8 cellular contexts compared by ENCODE assay signal in genomic region chr3:53044371-53045106, GRCh38. TPM values are rescaled to one million over a fixed set of nuclear protein-coding genes. Genes with fewer than 3 reads are reported as not detected.
DNase-seq lines count a peak whose midpoint lies in the region; ATAC-seq, FAIRE-seq and TF ChIP-seq lines count a peak whose summit lies in the region.

No MANE protein-coding gene starts in this region.

- ATAC-seq in GM18909 (IDR thresholded peaks at IDR 0.05; ENCODE audit: poor library complexity, unreplicated experiment) = peak; percentile 3
- peak; percentile 15 for ATAC-seq in stimulated activated naive B cell treated with anti-CD40 and anti-IgM and Interleukin-4, amounts not matched to agents 10 μg/mL and 1 μg/mL and 100 μg/mL, for 72 hours (replicated peaks)
- no peak for ATAC-seq in GM19324 (IDR thresholded peaks at IDR 0.05; ENCODE audit: low FRiP score, unreplicated experiment)

- H3K4me3 Mint-ChIP-seq in stimulated activated naive B cell treated with anti-CD40 and anti-IgM and Interleukin-4, amounts not matched to agents 10 μg/mL and 1 μg/mL and 100 μg/mL, for 72 hours = peak overlapping the region; percentile 91

- H3K27ac Mint-ChIP-seq in stimulated activated naive B cell treated with anti-CD40 and anti-IgM and Interleukin-4, amounts not matched to agents 10 μg/mL and 1 μg/mL and 100 μg/mL, for 72 hours = peak overlapping the region; percentile 96

- peak; percentile 52 for FAIRE-seq in H1 (lab: Jason Lieb, UNC)

- no peak overlapping the region for H3K4ac ChIP-seq in H1 (replicated peaks; ENCODE audit: insufficient read length, low read depth, low read length)

- H3K27me3 ChIP-seq in H1 (replicated peaks in 1 of 4; ENCODE audit: control insufficient read depth in 3 of 4, extremely low read depth in 1 of 4, insufficient read depth in 3 of 4, low read length in 3 of 4) = peaks cover 0 to 22% (median 8%) of the 10 kb centered on the region in 4 experiments; a peak in 5 of 7 replicates

- no peak overlapping the region for H2BK15ac ChIP-seq in H1 (ENCODE audit: low read length)

- no peak for TF ChIP-seq CTCF in H1 (IDR thresholded peaks at IDR 0.05; ENCODE audit: control extremely low read depth in 1 of 3, insufficient read depth in 1 of 3, low read depth in 1 of 3, low read length in 3 of 3)

- H3K14ac ChIP-seq in H1 (ENCODE audit: insufficient read length) = no peak overlapping the region

- H4K20me1 ChIP-seq in H1 (replicated peaks in 1 of 2; ENCODE audit: control insufficient read depth in 1 of 2, insufficient read depth in 2 of 2, low read length in 2 of 2) = no peaks in the 10 kb centered on the region

- no peak for TF ChIP-seq POLR2A in H1 (IDR thresholded peaks at IDR 0.05; ENCODE audit: control extremely low read depth in 1 of 2, low read depth in 2 of 2, low read length in 2 of 2)

- POLR2A ChIA-PET in H1 (lab: Charles Lee; ENCODE audit: partially characterized antibody) = interaction anchor here (0.6 to 1.5 kb wide), 5 partner anchors 9 to 26 kb away, joined by 3 to 6 read pairs (median 4); no protein-coding TSS in a partner anchor

- TF ChIP-seq RAD21 in H1 (IDR thresholded peaks at IDR 0.05 in 1 of 2, conservative IDR thresholded peaks at IDR 0.05 in 1 of 2; ENCODE audit: low read depth in 2 of 2, low read length in 2 of 2) = no peak

- H3K4me3 ChIP-seq in Jurkat, Clone E6-1 (ENCODE audit: low read length) = peak overlapping the region; percentile 80
- H3K4me3 ChIP-seq in H1 (ENCODE audit: extremely low read depth in 1 of 4, insufficient read depth in 2 of 4, low read depth in 3 of 4, low read length in 4 of 4) = peak overlapping the region; percentile 72 to 90 (median 80)

- H3K9me3 ChIP-seq in H1 (ENCODE audit: insufficient read depth in 2 of 2, low read depth in 1 of 2, low read length in 1 of 2) = no peaks in the 10 kb centered on the region

- no peak overlapping the region for H3K56ac ChIP-seq in H1 (replicated peaks; ENCODE audit: insufficient read length, low read depth, low read length)

- H3K23ac ChIP-seq in H1 (ENCODE audit: insufficient read length) = no peak overlapping the region

- H2BK20ac ChIP-seq in H1 (ENCODE audit: low read length) = no peak overlapping the region

- peaks cover 0 to 44% of the 10 kb centered on the region in 2 experiments; a peak in 2 of 4 replicates for H3K79me2 ChIP-seq in H1 (ENCODE audit: control insufficient read depth in 1 of 2, insufficient read depth in 2 of 2, low read length in 2 of 2)

- peaks cover 0 to 2% of the 10 kb centered on the region in 2 donors for H3K36me3 Mint-ChIP-seq in stimulated activated naive B cell treated with anti-CD40 and anti-IgM and Interleukin-4, amounts not matched to agents 10 μg/mL and 1 μg/mL and 100 μg/mL, for 72 hours

- H2AK5ac ChIP-seq in H1 (ENCODE audit: low read depth, low read length) = no peak overlapping the region

- H4K5ac ChIP-seq in H1 (ENCODE audit: insufficient read length, low read depth, low read length) = no peak overlapping the region

- no peak overlapping the region for H2BK120ac ChIP-seq in H1 (replicated peaks; ENCODE audit: low read depth, low read length)

- H3K18ac ChIP-seq in H1 (ENCODE audit: extremely low read depth, low read length) = 0 out of 2 replicates have a peak overlapping the region, but pooled peaks have one; percentile 55

- H4K8ac ChIP-seq in H1 (ENCODE audit: extremely low read depth, insufficient read depth, low read length) = peak overlapping the region; percentile 72; the same call in 1 of the 2 replicates

- H3K36me3 ChIP-seq in H1 (ENCODE audit: control insufficient read depth in 2 of 4, insufficient read depth in 4 of 4, low read length in 3 of 4) = no peaks in the 10 kb centered on the region

- H3K23me2 ChIP-seq in H1 (ENCODE audit: low read depth, low read length) = peaks cover 4% of the 10 kb centered on the region; the same call in 1 of the 2 replicates

- H3K27ac ChIP-seq in H1 (ENCODE audit: low read depth, low read length) = no peak overlapping the region

- no peaks in the 10 kb centered on the region for H3K79me1 ChIP-seq in H1 (ENCODE audit: low read depth, low read length)

- H2AFZ ChIP-seq in H1 (ENCODE audit: low read length) = peak overlapping the region; percentile 43; the same call in 1 of the 2 replicates

- H3K4me1 Mint-ChIP-seq in stimulated activated naive B cell treated with anti-CD40 and anti-IgM and Interleukin-4, amounts not matched to agents 10 μg/mL and 1 μg/mL and 100 μg/mL, for 72 hours = peaks cover 25 to 39% of the 10 kb centered on the region in 2 donors

- CTCF ChIA-PET in H1 (lab: Charles Lee; ENCODE audit: partially characterized antibody) = interaction anchor here (1.0 to 1.7 kb wide), 3 partner anchors 9 to 194 kb away, joined by 3 to 4 read pairs (median 4); no protein-coding TSS in a partner anchor

- H2BK5ac ChIP-seq in H1 (ENCODE audit: low read depth, low read length) = no peak overlapping the region

- peak overlapping the region; percentile 88 to 92 for H3K4me2 ChIP-seq in H1 (ENCODE audit: insufficient read depth in 1 of 2, low read depth in 2 of 2, low read length in 2 of 2)

- H3K9ac ChIP-seq in H1 (replicated peaks in 1 of 4; ENCODE audit: extremely low read depth in 1 of 4, low read depth in 3 of 4, low read length in 3 of 4) = peak overlapping the region; percentile 45 to 79 (median 62); a peak in 6 of 7 replicates

- DNase-seq in AG08395 (ENCODE audit: low spot score) (peak; percentile 11), H1 (ENCODE audit: low read depth in 1 of 2, low spot score in 2 of 2) (peak in 1 of 2 experiments; percentile 65), medulla oblongata (ENCODE audit: extremely low spot score) (peak; percentile 64)
- DNase-seq in Jurkat, Clone E6-1 (ENCODE audit: low read depth, low spot score) = peak; percentile 42
- peak; percentile 8 for DNase-seq in activated CD4-positive, alpha-beta T cell treated with anti-CD3 and anti-CD28 coated beads, Interleukin-2, amount 50 U/mL, for 4 hours
- DNase-seq in stimulated activated naive B cell treated with anti-CD40 and anti-IgM and Interleukin-4, amounts not matched to agents 10 μg/mL and 1 μg/mL and 100 μg/mL, for 72 hours = peak; percentile 28

- peaks cover 2 to 7% (median 4%) of the 10 kb centered on the region in 4 experiments; a peak in 5 of 7 replicates for H3K4me1 ChIP-seq in H1 (replicated peaks in 1 of 4; ENCODE audit: control insufficient read depth in 3 of 4, insufficient read depth in 4 of 4, low read length in 3 of 4)

- TF ChIP-seq EP300 in H1 (IDR thresholded peaks at IDR 0.05; ENCODE audit: borderline replicate concordance in 1 of 2, low read depth in 2 of 2, low read length in 2 of 2) = no peak

- WGBS in H1 (ENCODE audit: extremely low coverage in 1 of 2, insufficient coverage in 1 of 2, insufficient read length in 1 of 2, insufficient replicate concordance in 2 of 2, low coverage in 1 of 2, low lambda C conversion rate in 2 of 2, missing lambda C conversion rate in 1 of 2), 2 experiments = 26% methylated on average over 33 of the region's 33 CpGs; no CpG with 5 or more reads in 1 of the 2 experiments

- H3K27me3 Mint-ChIP-seq in stimulated activated naive B cell treated with anti-CD40 and anti-IgM and Interleukin-4, amounts not matched to agents 10 μg/mL and 1 μg/mL and 100 μg/mL, for 72 hours = no peaks in the 10 kb centered on the region

- no peaks in the 10 kb centered on the region for H3K9me3 Mint-ChIP-seq in stimulated activated naive B cell treated with anti-CD40 and anti-IgM and Interleukin-4, amounts not matched to agents 10 μg/mL and 1 μg/mL and 100 μg/mL, for 72 hours

- no peak overlapping the region for H2BK12ac ChIP-seq in H1 (ENCODE audit: low read depth, low read length)

- no peak overlapping the region for H4K91ac ChIP-seq in H1 (replicated peaks; ENCODE audit: insufficient read length, low read length)

TF ChIP-seq in H1, 55 proteins besides CTCF, POLR2A, EP300 and RAD21:
- TF ChIP-seq ASH2L (IDR thresholded peaks at IDR 0.05; ENCODE audit: low read length) (no peak), SIRT6 (IDR thresholded peaks at IDR 0.05; ENCODE audit: low read length) (no peak), TEAD4 (IDR thresholded peaks at IDR 0.05; ENCODE audit: low read depth, low read length) (no peak), CHD2 (IDR thresholded peaks at IDR 0.05; ENCODE audit: low read length) (no peak), RBBP5 (IDR thresholded peaks at IDR 0.05; ENCODE audit: borderline replicate concordance, low read depth, low read length) (no peak; the same call in 1 of the 2 replicates), CHD1 (IDR thresholded peaks at IDR 0.05; ENCODE audit: low read depth, low read length) (no peak), YY1 (IDR thresholded peaks at IDR 0.05; ENCODE audit: low read depth, low read length) (0 out of 2 replicates have a peak, but pooled peaks have one; percentile 6), POU5F1 (IDR thresholded peaks at IDR 0.05; ENCODE audit: low read depth, low read length) (no peak), TAF1 (IDR thresholded peaks at IDR 0.05; ENCODE audit: low read depth, low read length) (0 out of 2 replicates have a peak, but pooled peaks have one; percentile 17), ZNF274 (IDR thresholded peaks at IDR 0.05; ENCODE audit: borderline replicate concordance, extremely low read depth, low read length) (no peak), USF2 (IDR thresholded peaks at IDR 0.05; ENCODE audit: low read length) (no peak; the same call in 1 of the 2 replicates), RFX5 (IDR thresholded peaks at IDR 0.05; ENCODE audit: borderline replicate concordance, low read depth, low read length) (no peak), PHF8 (conservative IDR thresholded peaks at IDR 0.05; ENCODE audit: low read depth, low read length) (peak; percentile 49; the same call in 1 of the 2 replicates)

RNA-seq across cellular contexts. Expression of gene SFMBT1, which starts 1.3 kb away (rescaled TPM):
- 8.6 TPM for polyA plus RNA-seq in Jurkat, Clone E6-1 (2012; ENCODE audit: insufficient read depth, insufficient read length)
- 16.8 and 18.7 TPM in 2 replicates for total RNA-seq in H1 (2021; fragmentation: NEBNext Ultra II Directional; extraction: Animal tissue kit (Norgen Biotek cat#: 25700))
- 5.5 and 8.1 TPM in 2 replicates for polyA plus RNA-seq in H1 (2011; rRNA removed)
- 7.7 TPM for polyA plus RNA-seq in H1 (2011; cell fraction: cytosol; rRNA removed)
- 9.5 TPM for polyA plus RNA-seq in H1 (2011; cell fraction: nucleus; rRNA removed)
- 9.6 to 12.3 TPM (median 11.6 TPM) in 4 replicates for polyA plus RNA-seq in H1 (2012, experiment 1 of 2)
- 1.5 TPM for polyA plus RNA-seq in H1 (2012, experiment 2 of 2)
- polyA plus RNA-seq in H1 (2013, experiment 1 of 2) = 7.8 TPM
- 7.7 TPM for polyA plus RNA-seq in H1 (2013, experiment 2 of 2)
- polyA minus RNA-seq in H1 (2011; rRNA and poly(A)+ RNA removed) = 28.0 and 29.8 TPM in 2 replicates
- polyA minus RNA-seq in H1 (2011; cell fraction: cytosol; rRNA and poly(A)+ RNA removed) = 15.9 TPM
- polyA minus RNA-seq in H1 (2011; cell fraction: nucleus; rRNA and poly(A)+ RNA removed) = 24.0 TPM
